ENCODE assay signal across 15 cellular contexts in the genomic region with DNA sequence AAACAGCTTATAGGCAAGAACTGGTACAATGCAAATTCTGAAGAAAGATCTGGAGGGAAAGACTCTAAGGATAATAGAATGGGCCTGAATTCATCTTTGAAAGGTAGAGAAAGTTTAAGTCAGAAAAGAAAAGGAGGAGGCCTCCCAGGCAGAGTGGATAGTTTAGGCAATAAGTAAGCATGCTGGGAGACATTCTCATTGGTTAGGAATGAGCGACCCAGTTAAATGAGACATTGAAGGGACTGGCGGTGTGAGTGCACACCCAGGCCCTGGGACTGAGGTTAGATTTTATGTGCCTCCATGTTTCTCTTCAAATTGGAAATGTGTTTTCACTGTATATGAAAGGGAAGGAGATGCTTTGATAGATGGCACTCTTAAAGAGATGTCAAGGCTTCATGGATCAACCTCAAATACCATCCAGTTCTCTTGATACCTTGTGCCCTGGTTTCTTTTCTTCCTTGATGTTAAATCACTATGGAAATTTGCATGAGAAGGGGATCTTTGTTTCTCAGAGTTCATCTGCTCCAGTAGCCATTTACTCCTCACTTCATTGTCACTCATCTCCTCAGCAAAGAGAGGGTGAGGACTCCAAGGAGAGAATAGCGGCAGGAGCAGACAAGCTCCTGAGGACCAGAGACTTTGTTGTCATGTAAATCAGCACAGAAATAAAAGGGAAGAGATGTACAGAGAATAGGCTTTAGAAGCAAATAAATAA.
DNase-seq lines count a peak whose midpoint lies in the region; ATAC-seq, FAIRE-seq and TF ChIP-seq lines count a peak whose summit lies in the region.
"Had no signal": no experiment of that assay in that cellular context is flagged by ENCODE, and none has a peak within 500 bp of the region (broad histone marks: within the 10 kb centered on the region; RNA-seq: fewer than 3 reads in every experiment).

No MANE protein-coding gene starts in this region.

- H3K9me3 Mint-ChIP-seq in brain (peaks cover 0 to 8% (median 5%) of the 10 kb centered on the region in 5 experiments), osteocyte (ENCODE audit: unreplicated experiment) (peaks cover 4% of the 10 kb centered on the region)

- H3K4me3 ChIP-seq in HUES64 (ENCODE audit: low read length), result no peak overlapping the region
- no peak overlapping the region for H3K4me3 ChIP-seq in fibroblast of villous mesenchyme (ENCODE audit: low read depth, low read length)
- H3K4me3 ChIP-seq in upper lobe of left lung, result no peak overlapping the region
- H3K4me3 ChIP-seq: K562 had no signal

- no peak for TF ChIP-seq EP300 in upper lobe of left lung (IDR thresholded peaks at IDR 0.05)

- no peaks in the 10 kb centered on the region for H3K27me3 Mint-ChIP-seq in brain
- H3K27me3 Mint-ChIP-seq in osteocyte (ENCODE audit: unreplicated experiment), result no peaks in the 10 kb centered on the region
- H3K27me3 Mint-ChIP-seq: B cell; CD4-positive, alpha-beta memory T cell had no signal

- WGBS in HUES64, result 84% methylated on average over 3 of the region's 3 CpGs
- WGBS in upper lobe of left lung, 2 donors, result 92 to 98% methylated on average over 3 of the region's 3 CpGs

- H3K9ac ChIP-seq in HUES64 (ENCODE audit: low read depth, low read length), result no peak overlapping the region

- H3K4me1 Mint-ChIP-seq in brain (peaks cover 49% of the 10 kb centered on the region), osteocyte (ENCODE audit: unreplicated experiment) (peaks cover 54% of the 10 kb centered on the region)
- H3K4me1 Mint-ChIP-seq: B cell; CD4-positive, alpha-beta memory T cell had no signal

- H3K27me3 ChIP-seq in HUES64 (ENCODE audit: insufficient read depth, low read length) (no peaks in the 10 kb centered on the region), upper lobe of left lung (no peaks in the 10 kb centered on the region)

- FAIRE-seq in HTR-8/SVneo (lab: Jason Lieb, UNC), result no peak
- FAIRE-seq: K562 had no signal

- no peaks in the 10 kb centered on the region for H3K9me3 ChIP-seq in HUES64 (ENCODE audit: insufficient read depth, low read depth, low read length)
- no peaks in the 10 kb centered on the region for H3K9me3 ChIP-seq in upper lobe of left lung

- H3K27ac Mint-ChIP-seq in brain, result peak overlapping the region in 3 of 5 experiments; percentile 36 to 58 (median 56)
- peak overlapping the region; percentile 16 for H3K27ac Mint-ChIP-seq in osteocyte (ENCODE audit: unreplicated experiment)
- H3K27ac Mint-ChIP-seq: B cell; CD4-positive, alpha-beta memory T cell had no signal

- H3K27ac ChIP-seq in HUES64 (ENCODE audit: low read depth, low read length) (peak overlapping the region; percentile 22; the same call in 1 of the 2 replicates), upper lobe of left lung (no peak overlapping the region)

- H3K4me3 Mint-ChIP-seq in brain, result peak overlapping the region in 1 of 5 experiments; percentile 5
- no peak overlapping the region for H3K4me3 Mint-ChIP-seq in osteocyte (ENCODE audit: unreplicated experiment)
- H3K4me3 Mint-ChIP-seq: B cell; CD4-positive, alpha-beta memory T cell had no signal

- ATAC-seq in HG02870 (IDR thresholded peaks at IDR 0.05; ENCODE audit: unreplicated experiment), result no peak
- no peak for ATAC-seq in upper lobe of left lung (ENCODE audit: low FRiP score in 2 of 2)
- no peak for ATAC-seq in HG02973 (IDR thresholded peaks at IDR 0.05; ENCODE audit: unreplicated experiment)
- ATAC-seq: K562, PC-3 had no signal

- no peaks in the 10 kb centered on the region for H3K36me3 ChIP-seq in HUES64 (ENCODE audit: insufficient read depth, low read length)
- H3K36me3 ChIP-seq in upper lobe of left lung, result no peaks in the 10 kb centered on the region

- DNase-seq in fibroblast of villous mesenchyme (ENCODE audit: low read depth) (peak; percentile 6), osteocyte (ENCODE audit: extremely low spot score, unreplicated experiment) (no peak), HTR-8/SVneo (ENCODE audit: insufficient read length, low spot score) (no peak), upper lobe of left lung (no peak)
- DNase-seq: ACHN; CD4-positive, alpha-beta memory T cell; NCI-H2107; NCI-H526 treated with DMSO at 0.1 percent for 48 hours; PC-3 had no signal

- no peak for TF ChIP-seq POLR2A in upper lobe of left lung (IDR thresholded peaks at IDR 0.05)

- H3K4me1 ChIP-seq in HUES64 (ENCODE audit: insufficient read depth, low read length) (peaks cover 56% of the 10 kb centered on the region), upper lobe of left lung (no peaks in the 10 kb centered on the region)

- no peaks in the 10 kb centered on the region for H3K36me3 Mint-ChIP-seq in brain
- H3K36me3 Mint-ChIP-seq in osteocyte (ENCODE audit: unreplicated experiment), result no peaks in the 10 kb centered on the region
- H3K36me3 Mint-ChIP-seq: CD4-positive, alpha-beta memory T cell had no signal

- TF ChIP-seq CTCF in brain (conservative IDR thresholded peaks at IDR 0.05) (no peak), fibroblast of villous mesenchyme (IDR thresholded peaks at IDR 0.05; ENCODE audit: insufficient read depth, low read depth, low read length) (no peak), osteocyte (IDR thresholded peaks at IDR 0.05) (no peak), upper lobe of left lung (IDR thresholded peaks at IDR 0.05) (no peak)
